Comparison of ENCODE assay signal across 1 cellular context in genomic region chr18:58095655-58096054, GRCh38.
TF ChIP-seq lines count a peak whose summit lies in the region.

No MANE protein-coding gene starts in this region.

TF ChIP-seq in GM23338, 12 proteins besides CTCF, POLR2A, EP300 and RAD21 (continued from another document):
- TF ChIP-seq ZNF462 (CRISPR knock-in tag; IDR thresholded peaks at IDR 0.05) = no peak
- no peak for TF ChIP-seq CREB1 (CRISPR knock-in tag; IDR thresholded peaks at IDR 0.05; ENCODE audit: low read depth)
